8 cellular contexts compared by ENCODE assay signal in genomic region chr4:101019941-101020401, GRCh38.
A peak's percentile ranks its signal among the peaks of the same experiment; 100 is the strongest.
DNase-seq lines count a peak whose midpoint lies in the region; ATAC-seq and FAIRE-seq lines count a peak whose summit lies in the region.

No MANE protein-coding gene starts in this region.

- H3K4me3 ChIP-seq in small intestine (ENCODE audit: low read depth in 1 of 2, low read length in 2 of 2): no peak overlapping the region

- H3K27ac Mint-ChIP-seq in activated naive CD4-positive, alpha-beta T cell treated with anti-CD3 and anti-CD28 coated beads, Interleukin-2, amount 50 U/mL, for 72 hours: peak overlapping the region in 1 of 2 donors; percentile 78

- DNase-seq in stimulated activated CD4-positive, alpha-beta T cell treated with anti-CD3 and anti-CD28 coated beads, Interleukin-4, amount 100 ng/mL, for 24 hours: peak; percentile 31
- DNase-seq in stimulated activated CD4-positive, alpha-beta T cell treated with anti-CD3 and anti-CD28 coated beads, Interleukin-2, amount 100 ng/mL, for 24 hours: no peak
- DNase-seq in activated naive CD4-positive, alpha-beta T cell treated with anti-CD3 and anti-CD28 coated beads, Interleukin-2, amount 50 U/mL, for 72 hours (ENCODE audit: low spot score in 2 of 2): peak in 1 of 2 donors; percentile 18
- peak; percentile 59 for DNase-seq in small intestine
- no peak for DNase-seq in NCI-H2227 (lab: John Stamatoyannopoulos, UW; ENCODE audit: unreplicated experiment)
- DNase-seq in UCSD-AML1 (lab: John Stamatoyannopoulos, UW; ENCODE audit: unreplicated experiment): no peak
- DNase-seq in NCI-H2196 (lab: John Stamatoyannopoulos, UW; ENCODE audit: unreplicated experiment): no peak

- H3K27me3 ChIP-seq in small intestine (ENCODE audit: control insufficient read depth in 2 of 2, insufficient read depth in 2 of 2, low read length in 2 of 2): no peaks in the 10 kb centered on the region

- no peaks in the 10 kb centered on the region for H3K9me3 ChIP-seq in small intestine (ENCODE audit: control insufficient read depth, low read depth)

- H3K36me3 Mint-ChIP-seq in activated naive CD4-positive, alpha-beta T cell treated with anti-CD3 and anti-CD28 coated beads, Interleukin-2, amount 50 U/mL, for 72 hours: peaks cover 0 to 7% of the 10 kb centered on the region in 2 donors

- peak; percentile 85 for FAIRE-seq in small intestine (lab: Jason Lieb, UNC)

- H3K9me3 Mint-ChIP-seq in activated naive CD4-positive, alpha-beta T cell treated with anti-CD3 and anti-CD28 coated beads, Interleukin-2, amount 50 U/mL, for 72 hours: no peaks in the 10 kb centered on the region

- peak overlapping the region in 1 of 2 donors; percentile 53 for H3K27ac ChIP-seq in small intestine (ENCODE audit: low read depth in 1 of 2, low read length in 1 of 2)

- WGBS in small intestine, 3 donors: 3 to 33% (median 6%) methylated on average over 1 of the region's 1 CpG

- peaks cover 0 to 2% of the 10 kb centered on the region in 2 donors for H3K4me1 ChIP-seq in small intestine (ENCODE audit: control insufficient read depth in 2 of 2, insufficient read depth in 1 of 2, low read depth in 1 of 2, low read length in 1 of 2)

- peaks cover 0 to 2% of the 10 kb centered on the region in 2 donors for H3K36me3 ChIP-seq in small intestine (ENCODE audit: control insufficient read depth in 2 of 2, insufficient read depth in 2 of 2, low read length in 2 of 2)

- peak; percentile 59 for ATAC-seq in HG03135 (IDR thresholded peaks at IDR 0.05; ENCODE audit: unreplicated experiment)
- peak; percentile 66 to 80 for ATAC-seq in activated naive CD4-positive, alpha-beta T cell treated with anti-CD3 and anti-CD28 coated beads, Interleukin-2, amount 50 U/mL, for 72 hours

Comparison
In these comparisons a context has a peak if more than half of its experiments do, and no peak if none do; other contexts are left out.
1. DNase-seq: peak in stimulated activated CD4-positive, alpha-beta T cell treated with anti-CD3 and anti-CD28 coated beads, Interleukin-4, amount 100 ng/mL, for 24 hours (single experiment) and small intestine (single experiment); none in stimulated activated CD4-positive, alpha-beta T cell treated with anti-CD3 and anti-CD28 coated beads, Interleukin-2, amount 100 ng/mL, for 24 hours (0 of 2), NCI-H2227 (single experiment), UCSD-AML1 (single experiment) and NCI-H2196 (single experiment).